ENCODE assay signal across 30 cellular contexts in the genomic region with DNA sequence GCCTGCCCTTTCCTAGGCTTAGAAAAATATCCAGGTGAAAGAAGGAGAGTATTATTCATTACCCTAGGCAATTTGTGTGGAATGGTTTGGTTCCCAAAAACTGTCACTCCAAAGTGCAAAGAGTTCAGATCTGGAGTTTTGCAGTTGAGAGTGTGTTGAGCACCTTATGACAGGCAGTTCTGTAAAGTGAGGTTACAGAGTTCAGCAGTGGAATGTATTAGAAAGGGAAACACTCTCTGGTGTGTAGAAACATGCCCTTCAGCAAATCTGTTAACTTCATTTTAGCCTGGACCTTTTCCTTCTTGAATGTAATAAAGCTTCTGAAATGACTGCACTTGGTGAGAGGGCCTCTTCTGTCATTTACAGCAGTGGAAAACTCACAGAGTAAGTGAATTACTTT.
"Had no signal": no experiment of that assay in that cellular context is flagged by ENCODE, and none has a peak within 500 bp of the region (broad histone marks: within the 10 kb centered on the region; RNA-seq: fewer than 3 reads in every experiment).

No MANE protein-coding gene starts in this region.

- H3K4me1 ChIP-seq: esophagus muscularis mucosa, heart right ventricle, left ventricle myocardium inferior, prostate gland, sigmoid colon had no signal

- H3K9me3 ChIP-seq: mucosa of descending colon, neutrophil, prostate gland, sigmoid colon had no signal

- H3K4me3 ChIP-seq: esophagus muscularis mucosa, heart right ventricle, left ventricle myocardium inferior, lung, mucosa of descending colon, prostate gland, sigmoid colon had no signal

- H3K27me3 Mint-ChIP-seq: activated CD4-positive, alpha-beta memory T cell treated with anti-CD3 and anti-CD28 coated beads for 36 hours; activated CD4-positive, alpha-beta T cell treated with anti-CD3 and anti-CD28 coated beads, Interleukin-2, amount 10 ng/mL, durations not matched to agents 24 days and 14 days; activated naive CD8-positive, alpha-beta T cell treated with anti-CD3 and anti-CD28 coated beads, Interleukin-2, amount 10 ng/mL, durations not matched to agents 7 days and 5 days; central memory CD8-positive, alpha-beta T cell; stimulated activated memory B cell treated with anti-CD40 and anti-IgM and Interleukin-4, amounts not matched to agents 10 μg/mL and 1 μg/mL and 100 μg/mL, for 72 hours; stimulated activated naive CD8-positive, alpha-beta T cell treated with anti-CD3 and anti-CD28 coated beads, Interleukin-15, amount 100 ng/mL, for 72 hours had no signal

- H3K27ac ChIP-seq: esophagus muscularis mucosa, heart right ventricle, left ventricle myocardium inferior, neutrophil, prostate gland, sigmoid colon had no signal

- H3K36me3 Mint-ChIP-seq: activated naive CD4-positive, alpha-beta T cell treated with anti-CD3 and anti-CD28 coated beads, Interleukin-2, amount 10 ng/mL, durations not matched to agents 7 days and 5 days; stimulated activated memory B cell treated with anti-CD40 and anti-IgM and Interleukin-4, amounts not matched to agents 10 μg/mL and 1 μg/mL and 100 μg/mL, for 72 hours had no signal

- H3K4me3 Mint-ChIP-seq: activated CD4-positive, alpha-beta memory T cell treated with anti-CD3 and anti-CD28 coated beads for 36 hours; activated CD4-positive, alpha-beta T cell treated with anti-CD3 and anti-CD28 coated beads, Interleukin-2, amount 10 ng/mL, durations not matched to agents 24 days and 14 days; activated naive CD4-positive, alpha-beta T cell treated with anti-CD3 and anti-CD28 coated beads, Interleukin-2, amount 10 ng/mL, durations not matched to agents 7 days and 5 days; activated naive CD8-positive, alpha-beta T cell treated with anti-CD3 and anti-CD28 coated beads, Interleukin-2, amount 10 ng/mL, durations not matched to agents 7 days and 5 days; activated T-helper 1 cell treated with anti-CD3 and anti-CD28 coated beads, Interleukin-12 subunit alpha, Interleukin-12 subunit beta, Interleukin-2, Interleukin-4 antibody, amounts not matched to agents 30 ng/mL and 10 ng/mL and 1 ng/mL, durations not matched to agents 14 hours and 24 hours and 36 hours; central memory CD8-positive, alpha-beta T cell; nephron; stimulated activated memory B cell treated with anti-CD40 and anti-IgM and Interleukin-4, amounts not matched to agents 10 μg/mL and 1 μg/mL and 100 μg/mL, for 72 hours; stimulated activated naive CD8-positive, alpha-beta T cell treated with anti-CD3 and anti-CD28 coated beads, Interleukin-15, amount 100 ng/mL, for 72 hours had no signal

- H3K4me1 Mint-ChIP-seq: activated CD4-positive, alpha-beta T cell treated with anti-CD3 and anti-CD28 coated beads, Interleukin-2, amount 10 ng/mL, durations not matched to agents 24 days and 14 days; activated naive CD4-positive, alpha-beta T cell treated with anti-CD3 and anti-CD28 coated beads, Interleukin-2, amount 10 ng/mL, durations not matched to agents 7 days and 5 days; central memory CD8-positive, alpha-beta T cell; nephron; stimulated activated memory B cell treated with anti-CD40 and anti-IgM and Interleukin-4, amounts not matched to agents 10 μg/mL and 1 μg/mL and 100 μg/mL, for 72 hours had no signal

- H3K27ac Mint-ChIP-seq: activated CD4-positive, alpha-beta memory T cell treated with anti-CD3 and anti-CD28 coated beads for 36 hours; activated CD4-positive, alpha-beta T cell treated with anti-CD3 and anti-CD28 coated beads, Interleukin-2, amount 10 ng/mL, durations not matched to agents 24 days and 14 days; activated naive CD4-positive, alpha-beta T cell treated with anti-CD3 and anti-CD28 coated beads, Interleukin-2, amount 10 ng/mL, durations not matched to agents 7 days and 5 days; activated naive CD8-positive, alpha-beta T cell treated with anti-CD3 and anti-CD28 coated beads, Interleukin-2, amount 10 ng/mL, durations not matched to agents 7 days and 5 days; activated T-helper 1 cell treated with anti-CD3 and anti-CD28 coated beads, Interleukin-12 subunit alpha, Interleukin-12 subunit beta, Interleukin-2, Interleukin-4 antibody, amounts not matched to agents 30 ng/mL and 10 ng/mL and 1 ng/mL, durations not matched to agents 14 hours and 24 hours and 36 hours; stimulated activated memory B cell treated with anti-CD40 and anti-IgM and Interleukin-4, amounts not matched to agents 10 μg/mL and 1 μg/mL and 100 μg/mL, for 72 hours had no signal

- H3K27me3 ChIP-seq: esophagus muscularis mucosa, heart right ventricle, neutrophil, sigmoid colon had no signal

- ATAC-seq: heart right ventricle; mucosa of descending colon; stimulated activated memory B cell treated with anti-CD40 and anti-IgM and Interleukin-4, amounts not matched to agents 10 μg/mL and 1 μg/mL and 100 μg/mL, for 72 hours; stimulated activated naive CD8-positive, alpha-beta T cell treated with anti-CD3 and anti-CD28 coated beads, Interleukin-15, amount 100 ng/mL, for 72 hours had no signal

- DNase-seq: activated CD4-positive, alpha-beta memory T cell treated with anti-CD3 and anti-CD28 coated beads for 36 hours; activated CD4-positive, alpha-beta T cell treated with anti-CD3 and anti-CD28 coated beads, Interleukin-2, amount 10 ng/mL, durations not matched to agents 24 days and 14 days; activated CD4-positive, CD25-positive, alpha-beta regulatory T cell treated with anti-CD3 and anti-CD28 coated beads, Interleukin-2, amount 50 U/mL, for 72 hours; activated CD8-positive, alpha-beta memory T cell treated with anti-CD3 and anti-CD28 coated beads, Interleukin-2, amount 50 U/mL, for 4 hours; activated gamma-delta T cell; activated naive CD4-positive, alpha-beta T cell treated with anti-CD3 and anti-CD28 coated beads, Interleukin-2, amount 10 ng/mL, durations not matched to agents 7 days and 5 days; activated naive CD8-positive, alpha-beta T cell treated with anti-CD3 and anti-CD28 coated beads, Interleukin-2, amount 10 ng/mL, durations not matched to agents 7 days and 5 days; activated T-cell treated with anti-CD3 and anti-CD28 coated beads, Interleukin-2, amount 50 U/mL, for 1 hour; amygdala; dermis blood vessel endothelial cell; effector CD4-positive, alpha-beta T cell; foreskin melanocyte; heart right ventricle; left ventricle myocardium inferior; mesendoderm; mucosa of descending colon; sigmoid colon; small intestine; stimulated activated CD4-positive, alpha-beta T cell treated with anti-CD3 and anti-CD28 coated beads, Interleukin-4, amount 100 ng/mL, for 24 hours; stimulated activated naive CD8-positive, alpha-beta T cell treated with anti-CD3 and anti-CD28 coated beads, Interleukin-15, amount 100 ng/mL, for 72 hours; substantia nigra; T-helper 2 cell had no signal

- H3K9me3 Mint-ChIP-seq: activated CD4-positive, alpha-beta T cell treated with anti-CD3 and anti-CD28 coated beads, Interleukin-2, amount 10 ng/mL, durations not matched to agents 24 days and 14 days; activated T-helper 1 cell treated with anti-CD3 and anti-CD28 coated beads, Interleukin-12 subunit alpha, Interleukin-12 subunit beta, Interleukin-2, Interleukin-4 antibody, amounts not matched to agents 30 ng/mL and 10 ng/mL and 1 ng/mL, durations not matched to agents 14 hours and 24 hours and 36 hours had no signal

- H3K36me3 ChIP-seq: esophagus muscularis mucosa, heart right ventricle, left ventricle myocardium inferior, neutrophil, prostate gland, sigmoid colon had no signal
